3 cellular contexts compared by ENCODE assay signal in the genomic region with DNA sequence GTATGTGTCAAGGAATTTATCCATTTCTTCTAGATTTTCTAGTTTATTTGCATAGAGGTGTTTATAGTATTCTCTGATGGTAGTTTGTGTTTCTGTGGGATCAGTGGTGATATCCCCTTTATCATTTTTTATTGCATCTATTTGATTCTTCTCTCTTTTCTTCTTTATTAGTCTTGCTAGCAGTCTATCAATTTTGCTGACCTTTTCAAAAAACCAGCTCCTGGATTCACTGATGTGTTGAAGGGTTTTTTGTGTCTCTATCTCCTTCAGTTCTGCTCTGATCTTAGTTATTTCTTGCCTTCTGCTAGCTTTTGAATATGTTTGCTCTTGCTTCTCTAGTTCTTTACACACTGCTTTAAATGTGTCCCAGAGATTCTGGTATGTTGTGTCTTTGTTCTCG.
A peak's percentile ranks its signal among the peaks of the same experiment; 100 is the strongest.
DNase-seq lines count a peak whose midpoint lies in the region; ATAC-seq, FAIRE-seq and TF ChIP-seq lines count a peak whose summit lies in the region.
"Not testable (repeated sequence)": the region's sequence is repeated elsewhere in the genome, so short reads cannot be mapped to it uniquely, and the experiment has no call there.

No MANE protein-coding gene starts in this region.

- peaks cover 4 to 25% of the 10 kb centered on the region in 2 experiments; a peak in 2 of 5 replicates for H3K27me3 ChIP-seq in K562 (ENCODE audit: control insufficient read depth in 2 of 2, insufficient read depth in 2 of 2, low read length in 2 of 2)
- H3K27me3 ChIP-seq in HepG2 (ENCODE audit: control insufficient read depth in 1 of 2, insufficient read depth in 2 of 2, low read length in 2 of 2), result not testable (repeated sequence)

- not testable (repeated sequence) for DNase-seq in A549 (ENCODE audit: low read depth in 1 of 2, low spot score in 1 of 2); K562 (ENCODE audit: extremely low read depth in 1 of 4, low spot score in 3 of 4); HepG2 (ENCODE audit: low spot score)

- not testable (repeated sequence) for TF ChIP-seq EP300 in A549 (IDR thresholded peaks at IDR 0.05); K562 (IDR thresholded peaks at IDR 0.05; ENCODE audit: low read length); HepG2 (IDR thresholded peaks at IDR 0.05; ENCODE audit: low read depth in 2 of 2, low read length in 2 of 2); HepG2 (CRISPR knock-in tag; IDR thresholded peaks at IDR 0.05; ENCODE audit: borderline replicate concordance)

- intact Hi-C loops in K562 (cut with micrococcal nuclease); HepG2 (cut with micrococcal nuclease; ENCODE audit: unreplicated experiment): not testable (repeated sequence)

- not testable (repeated sequence) for H3K9me3 ChIP-seq in A549; K562 (replicated peaks; ENCODE audit: control insufficient read depth, insufficient read depth, low read depth, low read length); HepG2 (ENCODE audit: low read length)

- H3K27ac ChIP-seq in A549; K562 (ENCODE audit: extremely low read depth, low read depth, low read length); HepG2 (ENCODE audit: extremely low read length, insufficient read depth, low read length): not testable (repeated sequence)

- H3K9me1 ChIP-seq in K562 (ENCODE audit: control insufficient read depth, insufficient read depth, low read length), result not testable (repeated sequence)

- not testable (repeated sequence) for TF ChIP-seq RAD21 in A549 (conservative IDR thresholded peaks at IDR 0.05 in 1 of 2, IDR thresholded peaks at IDR 0.05 in 1 of 2); K562 (CRISPR knock-in tag; conservative IDR thresholded peaks at IDR 0.05 in 1 of 2, IDR thresholded peaks at IDR 0.05 in 1 of 2); HepG2 (CRISPR knock-in tag; IDR thresholded peaks at IDR 0.05)

- TF ChIP-seq CTCF in A549 (IDR thresholded peaks at IDR 0.05); K562 (IDR thresholded peaks at IDR 0.05 in 2 of 3, conservative IDR thresholded peaks at IDR 0.05 in 1 of 3; ENCODE audit: insufficient read depth in 2 of 3, low read depth in 1 of 3, low read length in 3 of 3); HepG2 (CRISPR knock-in tag; IDR thresholded peaks at IDR 0.05): not testable (repeated sequence)

- 0% methylated on average over 1 of the region's 1 CpG for WGBS in A549 (ENCODE audit: missing lambda C conversion rate)
- WGBS in K562 (ENCODE audit: insufficient coverage, low coverage, missing lambda C conversion rate), result 0% methylated on average over 1 of the region's 1 CpG
- WGBS in HepG2 (ENCODE audit: low lambda C conversion rate), result 41% methylated on average over 1 of the region's 1 CpG

- H3K79me2 ChIP-seq in K562 (ENCODE audit: control insufficient read depth, insufficient read depth, low read length); HepG2 (ENCODE audit: insufficient read depth, low read length): not testable (repeated sequence)

- H3K4me1 ChIP-seq in A549; K562 (replicated peaks in 1 of 2; ENCODE audit: control insufficient read depth in 2 of 2, insufficient read depth in 2 of 2, low read length in 2 of 2); HepG2 (ENCODE audit: insufficient read depth, low read length): not testable (repeated sequence)

- POLR2A ChIA-PET in A549 (lab: Yijun Ruan, JAX); K562 (lab: Yijun Ruan, JAX): not testable (repeated sequence)
- POLR2A ChIA-PET in HepG2 (lab: Yijun Ruan, JAX), result interaction anchor here (1.6 kb wide), 1 partner anchor 14 kb away, joined by 4 read pairs; no protein-coding TSS in a partner anchor

- not testable (repeated sequence) for H3K4me2 ChIP-seq in A549; K562 (ENCODE audit: insufficient read depth, low read length); HepG2 (ENCODE audit: low read depth, low read length)

- H3K9ac ChIP-seq in K562 (ENCODE audit: insufficient read depth in 1 of 2, low read depth in 2 of 2, low read length in 2 of 2); HepG2 (ENCODE audit: insufficient read depth, low read depth, low read length): not testable (repeated sequence)

- FAIRE-seq in A549 (lab: Jason Lieb, UNC); K562 (lab: Jason Lieb, UNC); HepG2 (lab: Jason Lieb, UNC): not testable (repeated sequence)

- H3K36me3 ChIP-seq in K562 (ENCODE audit: control insufficient read depth, insufficient read depth, low read length); HepG2 (replicated peaks in 1 of 2; ENCODE audit: control insufficient read depth in 1 of 2, insufficient read depth in 2 of 2, low read length in 2 of 2): not testable (repeated sequence)

- ATAC-seq in A549, K562, HepG2: not testable (repeated sequence)

- not testable (repeated sequence) for H4K20me1 ChIP-seq in K562 (replicated peaks; ENCODE audit: control insufficient read depth, insufficient read depth, low read length); HepG2 (ENCODE audit: insufficient read depth, low read length)

- H3K4me3 ChIP-seq in A549; K562; HepG2 (replicated peaks in 1 of 3; ENCODE audit: insufficient read depth in 1 of 3, low read depth in 2 of 3, low read length in 3 of 3): not testable (repeated sequence)

- TF ChIP-seq POLR2A in A549 (IDR thresholded peaks at IDR 0.05; ENCODE audit: low read length); K562 (conservative IDR thresholded peaks at IDR 0.05); HepG2 (IDR thresholded peaks at IDR 0.05; ENCODE audit: insufficient read depth in 1 of 2, low read depth in 2 of 2, low read length in 2 of 2): not testable (repeated sequence)

- CTCF ChIA-PET in A549 (lab: Yijun Ruan, JAX); K562 (lab: Yijun Ruan, JAX; ENCODE audit: low intra/inter-chr PET ratio); HepG2 (lab: Yijun Ruan, JAX; ENCODE audit: low intra/inter-chr PET ratio, low total read pairs): not testable (repeated sequence)

- in situ Hi-C loops in K562 (cut with MboI); HepG2 (cut with HindIII; ENCODE audit: extremely low pct_ligation_motif_present, low pct_unique_long_range_greater_than_20kb): not testable (repeated sequence)

- BruUV-seq in K562 (replicated peaks; lab: Mats Ljungman, UMichigan); HepG2 (replicated peaks; lab: Mats Ljungman, UMichigan): not testable (repeated sequence)

- H2AFZ ChIP-seq in K562 (ENCODE audit: low read depth, low read length); HepG2 (ENCODE audit: low read length): not testable (repeated sequence)

TF ChIP-seq in A549, 52 proteins besides CTCF, POLR2A, EP300 and RAD21:
- TF ChIP-seq MAFK (IDR thresholded peaks at IDR 0.05; ENCODE audit: partially characterized antibody), result peak; percentile 52

TF ChIP-seq in K562, 482 proteins besides CTCF, POLR2A, EP300 and RAD21:
- TF ChIP-seq MAFG (tag; conservative IDR thresholded peaks at IDR 0.05) (peak; percentile 76), ZNF316 (IDR thresholded peaks at IDR 0.05) (peak; percentile 90), C11orf30 (IDR thresholded peaks at IDR 0.05; ENCODE audit: low read depth) (peak; percentile 74), MAFF (IDR thresholded peaks at IDR 0.05; ENCODE audit: low read length) (peak; percentile 35; the same call in 1 of the 2 replicates)

TF ChIP-seq in HepG2, 621 proteins besides CTCF, POLR2A, EP300 and RAD21:
- TF ChIP-seq MAFK (conservative IDR thresholded peaks at IDR 0.05 in 1 of 2, IDR thresholded peaks at IDR 0.05 in 1 of 2; ENCODE audit: low read length in 2 of 2), result peak; percentile 7 to 43; a peak in 2 of 4 replicates
